In genomic region chr10:72037811-72038210, GRCh38 we compare ENCODE assay signal across 24 cellular contexts. TPM values are rescaled to one million over a fixed set of nuclear protein-coding genes. Genes with fewer than 3 reads are reported as not detected.
A peak's percentile ranks its signal among the peaks of the same experiment; 100 is the strongest.
DNase-seq lines count a peak whose midpoint lies in the region; ATAC-seq and TF ChIP-seq lines count a peak whose summit lies in the region.
"Had no signal": no experiment of that assay in that cellular context is flagged by ENCODE, and none has a peak within 500 bp of the region (broad histone marks: within the 10 kb centered on the region; RNA-seq: fewer than 3 reads in every experiment).

No MANE protein-coding gene starts in this region.

- H3K27ac Mint-ChIP-seq in nephron (peak overlapping the region in 2 of 3 experiments; percentile 24 to 31), type B pancreatic cell (peak overlapping the region; percentile 64)
- H3K27ac Mint-ChIP-seq in activated T-helper 2 cell treated with anti-CD3 and anti-CD28 coated beads, Interferon-gamma antibody, Interleukin-2, Interleukin-4, amounts not matched to agents 10 μg/mL and 5 μg/mL and 100 μg/mL, durations not matched to agents 14 hours and 24 hours and 36 hours: no peak overlapping the region
- H3K27ac Mint-ChIP-seq: activated CD8-positive, alpha-beta T cell treated with anti-CD3 and anti-CD28 coated beads, Interleukin-2, amount 10 ng/mL, durations not matched to agents 7 days and 5 days; CD4-positive, CD25-positive, alpha-beta regulatory T cell; effector memory CD8-positive, alpha-beta T cell; immature natural killer cell; stimulated activated memory B cell treated with anti-CD40 and anti-IgM and Interleukin-4, amounts not matched to agents 10 μg/mL and 1 μg/mL and 100 μg/mL, for 72 hours had no signal

- intact Hi-C loops in body of pancreas (cut with DNase I): no loop called here
- intact Hi-C loops in activated T-helper 2 cell treated with anti-CD3 and anti-CD28 coated beads, Interferon-gamma antibody, Interleukin-2, Interleukin-4, amounts not matched to agents 10 μg/mL and 5 μg/mL and 100 μg/mL, durations not matched to agents 14 hours and 24 hours and 36 hours (cut with micrococcal nuclease): no loop called here

- no peak overlapping the region for H3K4me3 Mint-ChIP-seq in nephron
- no peak overlapping the region for H3K4me3 Mint-ChIP-seq in type B pancreatic cell
- no peak overlapping the region for H3K4me3 Mint-ChIP-seq in activated T-helper 2 cell treated with anti-CD3 and anti-CD28 coated beads, Interferon-gamma antibody, Interleukin-2, Interleukin-4, amounts not matched to agents 10 μg/mL and 5 μg/mL and 100 μg/mL, durations not matched to agents 14 hours and 24 hours and 36 hours (ENCODE audit: low read depth)
- H3K4me3 Mint-ChIP-seq: activated CD8-positive, alpha-beta T cell treated with anti-CD3 and anti-CD28 coated beads, Interleukin-2, amount 10 ng/mL, durations not matched to agents 7 days and 5 days; CD4-positive, CD25-positive, alpha-beta regulatory T cell; effector memory CD8-positive, alpha-beta T cell; immature natural killer cell; stimulated activated memory B cell treated with anti-CD40 and anti-IgM and Interleukin-4, amounts not matched to agents 10 μg/mL and 1 μg/mL and 100 μg/mL, for 72 hours had no signal

- H3K9me3 ChIP-seq in HUES48 (ENCODE audit: control insufficient read depth, insufficient read depth, low read length) (no peaks in the 10 kb centered on the region), body of pancreas (no peaks in the 10 kb centered on the region), WERI-Rb-1 (ENCODE audit: severe bottlenecking) (no peaks in the 10 kb centered on the region)
- H3K9me3 ChIP-seq: colonic mucosa, esophagus muscularis mucosa, Peyer's patch had no signal

- H3K27me3 ChIP-seq in HUES48 (ENCODE audit: control insufficient read depth, insufficient read depth, low read length): no peaks in the 10 kb centered on the region; the same call in 1 of the 2 replicates
- H3K27me3 ChIP-seq in body of pancreas: no peaks in the 10 kb centered on the region
- no peaks in the 10 kb centered on the region for H3K27me3 ChIP-seq in WERI-Rb-1 (ENCODE audit: insufficient read depth, low read depth, severe bottlenecking)
- H3K27me3 ChIP-seq: colonic mucosa, esophagus muscularis mucosa, Peyer's patch had no signal

- H3K36me3 Mint-ChIP-seq in nephron (ENCODE audit: low read depth): no peaks in the 10 kb centered on the region
- H3K36me3 Mint-ChIP-seq in type B pancreatic cell: no peaks in the 10 kb centered on the region
- H3K36me3 Mint-ChIP-seq in activated T-helper 2 cell treated with anti-CD3 and anti-CD28 coated beads, Interferon-gamma antibody, Interleukin-2, Interleukin-4, amounts not matched to agents 10 μg/mL and 5 μg/mL and 100 μg/mL, durations not matched to agents 14 hours and 24 hours and 36 hours (ENCODE audit: low read depth): no peaks in the 10 kb centered on the region
- H3K36me3 Mint-ChIP-seq: CD4-positive, CD25-positive, alpha-beta regulatory T cell; immature natural killer cell; stimulated activated memory B cell treated with anti-CD40 and anti-IgM and Interleukin-4, amounts not matched to agents 10 μg/mL and 1 μg/mL and 100 μg/mL, for 72 hours had no signal

- no peaks in the 10 kb centered on the region for H3K36me3 ChIP-seq in HUES48 (ENCODE audit: control insufficient read depth, insufficient read depth, low read length)
- H3K36me3 ChIP-seq in body of pancreas (replicated peaks in 1 of 2; ENCODE audit: insufficient read depth in 1 of 2, low read depth in 2 of 2): no peaks in the 10 kb centered on the region
- no peaks in the 10 kb centered on the region for H3K36me3 ChIP-seq in WERI-Rb-1
- H3K36me3 ChIP-seq: colonic mucosa, esophagus muscularis mucosa, Peyer's patch had no signal

- TF ChIP-seq POLR2A in body of pancreas (IDR thresholded peaks at IDR 0.05): no peak

- 56 to 69% methylated on average over 3 of the region's 3 CpGs for WGBS in body of pancreas, 2 donors

- DNase-seq in body of pancreas: no peak
- no peak for DNase-seq in type B pancreatic cell (ENCODE audit: extremely low spot score, unreplicated experiment)
- no peak for DNase-seq in WERI-Rb-1
- no peak for DNase-seq in activated T-helper 2 cell treated with anti-CD3 and anti-CD28 coated beads, Interferon-gamma antibody, Interleukin-2, Interleukin-4, amounts not matched to agents 10 μg/mL and 5 μg/mL and 100 μg/mL, durations not matched to agents 14 hours and 24 hours and 36 hours (ENCODE audit: low spot score)
- no peak for DNase-seq in activated naive CD4-positive, alpha-beta T cell treated with anti-CD3 and anti-CD28 coated beads, Interleukin-2, amount 50 U/mL, for 16 hours
- DNase-seq: activated CD8-positive, alpha-beta T cell treated with anti-CD3 and anti-CD28 coated beads, Interleukin-2, amount 10 ng/mL, durations not matched to agents 7 days and 5 days; activated effector memory CD4-positive, alpha-beta T cell treated with anti-CD3 and anti-CD28 coated beads, Interleukin-2, amount 50 U/mL, for 16 hours; activated T-cell treated with anti-CD3 and anti-CD28 coated beads for 4 hours; CD4-positive, CD25-positive, alpha-beta regulatory T cell; colonic mucosa; effector memory CD8-positive, alpha-beta T cell; EL; foreskin melanocyte; hippocampal formation; immature natural killer cell; NCI-H1436 treated with DMSO at 0.1 percent for 48 hours; NCI-H524; Peyer's patch had no signal

- no peak for ATAC-seq in body of pancreas
- ATAC-seq: activated CD8-positive, alpha-beta T cell treated with anti-CD3 and anti-CD28 coated beads, Interleukin-2, amount 10 ng/mL, durations not matched to agents 7 days and 5 days; effector memory CD8-positive, alpha-beta T cell; stimulated activated memory B cell treated with anti-CD40 and anti-IgM and Interleukin-4, amounts not matched to agents 10 μg/mL and 1 μg/mL and 100 μg/mL, for 72 hours had no signal

- peaks cover 14% of the 10 kb centered on the region for H3K27me3 Mint-ChIP-seq in nephron (ENCODE audit: low read depth)
- H3K27me3 Mint-ChIP-seq in type B pancreatic cell: no peaks in the 10 kb centered on the region
- peaks cover 2% of the 10 kb centered on the region for H3K27me3 Mint-ChIP-seq in activated T-helper 2 cell treated with anti-CD3 and anti-CD28 coated beads, Interferon-gamma antibody, Interleukin-2, Interleukin-4, amounts not matched to agents 10 μg/mL and 5 μg/mL and 100 μg/mL, durations not matched to agents 14 hours and 24 hours and 36 hours (ENCODE audit: low read depth)
- H3K27me3 Mint-ChIP-seq: CD4-positive, CD25-positive, alpha-beta regulatory T cell had no signal

- H3K9me3 Mint-ChIP-seq in nephron (no peaks in the 10 kb centered on the region), type B pancreatic cell (no peaks in the 10 kb centered on the region)
- no peaks in the 10 kb centered on the region for H3K9me3 Mint-ChIP-seq in activated T-helper 2 cell treated with anti-CD3 and anti-CD28 coated beads, Interferon-gamma antibody, Interleukin-2, Interleukin-4, amounts not matched to agents 10 μg/mL and 5 μg/mL and 100 μg/mL, durations not matched to agents 14 hours and 24 hours and 36 hours
- H3K9me3 Mint-ChIP-seq: CD4-positive, CD25-positive, alpha-beta regulatory T cell; effector memory CD8-positive, alpha-beta T cell; immature natural killer cell; stimulated activated memory B cell treated with anti-CD40 and anti-IgM and Interleukin-4, amounts not matched to agents 10 μg/mL and 1 μg/mL and 100 μg/mL, for 72 hours had no signal

- TF ChIP-seq CTCF in body of pancreas (IDR thresholded peaks at IDR 0.05) (no peak), nephron (IDR thresholded peaks at IDR 0.05; ENCODE audit: unreplicated experiment in 3 of 3) (no peak), type B pancreatic cell (conservative IDR thresholded peaks at IDR 0.05) (no peak), WERI-Rb-1 (IDR thresholded peaks at IDR 0.05; ENCODE audit: low read depth, low read length) (no peak)

- H3K4me3 ChIP-seq in HUES48 (ENCODE audit: low read depth, low read length) (no peak overlapping the region), body of pancreas (no peak overlapping the region), WERI-Rb-1 (ENCODE audit: low read depth, low read length) (no peak overlapping the region)
- H3K4me3 ChIP-seq: colonic mucosa, esophagus muscularis mucosa, Peyer's patch had no signal

- peak overlapping the region; percentile 79 for H3K27ac ChIP-seq in HUES48 (ENCODE audit: low read depth, low read length)
- peak overlapping the region in 3 of 4 donors; percentile 26 to 33 (median 27) for H3K27ac ChIP-seq in body of pancreas
- no peak overlapping the region for H3K27ac ChIP-seq in WERI-Rb-1
- H3K27ac ChIP-seq: colonic mucosa, esophagus muscularis mucosa, KMS-11, Peyer's patch had no signal

- H3K4me1 Mint-ChIP-seq in nephron: peaks cover 36% of the 10 kb centered on the region
- H3K4me1 Mint-ChIP-seq in type B pancreatic cell (ENCODE audit: unreplicated experiment): peaks cover 20% of the 10 kb centered on the region
- no peaks in the 10 kb centered on the region for H3K4me1 Mint-ChIP-seq in activated T-helper 2 cell treated with anti-CD3 and anti-CD28 coated beads, Interferon-gamma antibody, Interleukin-2, Interleukin-4, amounts not matched to agents 10 μg/mL and 5 μg/mL and 100 μg/mL, durations not matched to agents 14 hours and 24 hours and 36 hours (ENCODE audit: low read depth)
- H3K4me1 Mint-ChIP-seq: CD4-positive, CD25-positive, alpha-beta regulatory T cell; immature natural killer cell; stimulated activated memory B cell treated with anti-CD40 and anti-IgM and Interleukin-4, amounts not matched to agents 10 μg/mL and 1 μg/mL and 100 μg/mL, for 72 hours had no signal

- H3K9ac ChIP-seq in HUES48 (ENCODE audit: low read depth, low read length): no peak overlapping the region
- H3K9ac ChIP-seq: KMS-11 had no signal

- peaks cover 17% of the 10 kb centered on the region for H3K4me1 ChIP-seq in HUES48 (ENCODE audit: control insufficient read depth, insufficient read depth, low read length)
- H3K4me1 ChIP-seq in body of pancreas: peaks cover 31% of the 10 kb centered on the region
- H3K4me1 ChIP-seq: colonic mucosa, Peyer's patch had no signal

RNA-seq across cellular contexts. Expression of gene SPOCK2, which starts 50.5 kb away (rescaled TPM):
- total RNA-seq in body of pancreas: 1 to 10 TPM; 2.0 to 7.3 TPM
- 13.8 TPM in 2 replicates for total RNA-seq in type B pancreatic cell (ENCODE audit: low replicate concordance)
- 135 and 137 TPM in 2 replicates for total RNA-seq in activated T-helper 2 cell treated with anti-CD3 and anti-CD28 coated beads, Interferon-gamma antibody, Interleukin-2, Interleukin-4, amounts not matched to agents 10 μg/mL and 5 μg/mL and 100 μg/mL, durations not matched to agents 14 hours and 24 hours and 36 hours
- total RNA-seq: HT1080 had no signal
